In genomic region chr10:132738454-132739224, GRCh38 we compare ENCODE assay signal across 18 cellular contexts. TPM values are rescaled to one million over a fixed set of nuclear protein-coding genes. Genes with fewer than 3 reads are reported as not detected.
DNase-seq lines count a peak whose midpoint lies in the region; ATAC-seq, FAIRE-seq and TF ChIP-seq lines count a peak whose summit lies in the region.
"Had no signal": no experiment of that assay in that cellular context is flagged by ENCODE, and none has a peak within 500 bp of the region (broad histone marks: within the 10 kb centered on the region; RNA-seq: fewer than 3 reads in every experiment).

No MANE protein-coding gene starts in this region.

- H3K27ac Mint-ChIP-seq in activated CD8-positive, alpha-beta T cell treated with anti-CD3 and anti-CD28 coated beads for 36 hours, result no peak overlapping the region
- H3K27ac Mint-ChIP-seq: CD4-positive, CD25-positive, alpha-beta regulatory T cell had no signal

- H3K9me3 Mint-ChIP-seq in activated CD8-positive, alpha-beta T cell treated with anti-CD3 and anti-CD28 coated beads for 36 hours, result no peaks in the 10 kb centered on the region
- H3K9me3 Mint-ChIP-seq: CD4-positive, CD25-positive, alpha-beta regulatory T cell had no signal

- intact Hi-C loops in heart left ventricle (cut with DNase I), result no loop called here
- intact Hi-C loops in right cardiac atrium (cut with DNase I), result no loop called here
- intact Hi-C loops in left ventricle myocardium inferior (cut with micrococcal nuclease), result no loop called here
- intact Hi-C loops in stomach (cut with DNase I; ENCODE audit: low total_unique reads), result no loop called here
- intact Hi-C loops in activated CD8-positive, alpha-beta T cell treated with anti-CD3 and anti-CD28 coated beads for 36 hours (cut with micrococcal nuclease), result no loop called here

- H3K27ac ChIP-seq in heart left ventricle (peak overlapping the region in 5 of 12 donors; percentile 1 to 55 (median 17)), right cardiac atrium (ENCODE audit: low read length) (no peak overlapping the region), left ventricle myocardium inferior (replicated peaks) (peak overlapping the region; percentile 55), stomach (no peak overlapping the region)

- no peak overlapping the region for H3K4me3 Mint-ChIP-seq in activated CD8-positive, alpha-beta T cell treated with anti-CD3 and anti-CD28 coated beads for 36 hours
- H3K4me3 Mint-ChIP-seq: CD4-positive, CD25-positive, alpha-beta regulatory T cell had no signal

- H3K36me3 ChIP-seq in heart left ventricle, result peaks cover 0 to 35% (median 6%) of the 10 kb centered on the region in 9 donors
- peaks cover 9% of the 10 kb centered on the region for H3K36me3 ChIP-seq in left ventricle myocardium inferior
- peaks cover 4 to 71% (median 58%) of the 10 kb centered on the region in 4 donors for H3K36me3 ChIP-seq in stomach

- POLR2A ChIA-PET in activated CD8-positive, alpha-beta T cell treated with anti-CD3 and anti-CD28 coated beads for 36 hours (lab: Charles Lee), result no interaction called here

- no peak for TF ChIP-seq EP300 in stomach (IDR thresholded peaks at IDR 0.05)

- no peak for TF ChIP-seq POLR2A in heart left ventricle (IDR thresholded peaks at IDR 0.05)
- no peak for TF ChIP-seq POLR2A in stomach (IDR thresholded peaks at IDR 0.05)

- WGBS in heart left ventricle, 4 donors, result 82 to 92% (median 92%) methylated on average over 23 to 25 of the region's 25 CpGs
- 91% methylated on average over 25 of the region's 25 CpGs for WGBS in right cardiac atrium
- WGBS in stomach, 5 donors, result 88 to 95% (median 94%) methylated on average over 17 to 25 of the region's 25 CpGs

- H3K4me3 ChIP-seq in heart left ventricle (no peak overlapping the region), right cardiac atrium (ENCODE audit: low read length) (no peak overlapping the region), left ventricle myocardium inferior (no peak overlapping the region), stomach (no peak overlapping the region)

- TF ChIP-seq CTCF in heart left ventricle (IDR thresholded peaks at IDR 0.05), result no peak
- no peak for TF ChIP-seq CTCF in left ventricle myocardium inferior (IDR thresholded peaks at IDR 0.05; ENCODE audit: borderline replicate concordance)
- no peak for TF ChIP-seq CTCF in stomach (IDR thresholded peaks at IDR 0.05)
- TF ChIP-seq CTCF in activated CD8-positive, alpha-beta T cell treated with anti-CD3 and anti-CD28 coated beads for 36 hours (IDR thresholded peaks at IDR 0.05), result no peak

- CTCF ChIA-PET in activated CD8-positive, alpha-beta T cell treated with anti-CD3 and anti-CD28 coated beads for 36 hours (lab: Charles Lee), result no interaction called here

- H3K4me1 ChIP-seq in heart left ventricle (peaks cover 0 to 11% (median 6%) of the 10 kb centered on the region in 12 donors), right cardiac atrium (ENCODE audit: control insufficient read depth, insufficient read depth, low read length) (no peaks in the 10 kb centered on the region), left ventricle myocardium inferior (peaks cover 20% of the 10 kb centered on the region), stomach (no peaks in the 10 kb centered on the region)

- H3K27me3 ChIP-seq in heart left ventricle (no peaks in the 10 kb centered on the region), right cardiac atrium (ENCODE audit: control insufficient read depth, insufficient read depth) (no peaks in the 10 kb centered on the region), left ventricle myocardium inferior (ENCODE audit: low read depth) (no peaks in the 10 kb centered on the region), stomach (no peaks in the 10 kb centered on the region)

- H3K9me3 ChIP-seq in heart left ventricle (no peaks in the 10 kb centered on the region), right cardiac atrium (ENCODE audit: control insufficient read depth, low read length) (no peaks in the 10 kb centered on the region), left ventricle myocardium inferior (replicated peaks) (no peaks in the 10 kb centered on the region), stomach (no peaks in the 10 kb centered on the region)

- FAIRE-seq in RCC 7860 (lab: Jason Lieb, UNC), result no peak
- FAIRE-seq: G401.6, GM12891, HTR-8/SVneo had no signal

- no peaks in the 10 kb centered on the region for H3K36me3 Mint-ChIP-seq in activated CD8-positive, alpha-beta T cell treated with anti-CD3 and anti-CD28 coated beads for 36 hours (ENCODE audit: low read depth)
- H3K36me3 Mint-ChIP-seq: CD4-positive, CD25-positive, alpha-beta regulatory T cell had no signal

- peak; percentile 8 to 60 (median 40) for ATAC-seq in heart left ventricle
- no peak for ATAC-seq in right cardiac atrium
- no peak for ATAC-seq in GM21390 (IDR thresholded peaks at IDR 0.05; ENCODE audit: unreplicated experiment)
- ATAC-seq in activated CD8-positive, alpha-beta T cell treated with anti-CD3 and anti-CD28 coated beads for 36 hours, result no peak

- H3K4me1 Mint-ChIP-seq in activated CD8-positive, alpha-beta T cell treated with anti-CD3 and anti-CD28 coated beads for 36 hours (ENCODE audit: low read depth), result no peaks in the 10 kb centered on the region
- H3K4me1 Mint-ChIP-seq: CD4-positive, CD25-positive, alpha-beta regulatory T cell had no signal

- DNase-seq in heart left ventricle (peak in 1 of 5 donors; percentile 39), right cardiac atrium (no peak), left ventricle myocardium inferior (no peak), nucleus accumbens (lab: John Stamatoyannopoulos, UW) (peak; percentile 20 to 93 (median 82)), stomach (no peak), RCC 7860 (ENCODE audit: low spot score) (no peak)
- no peak for DNase-seq in activated CD8-positive, alpha-beta T cell treated with anti-CD3 and anti-CD28 coated beads for 36 hours
- DNase-seq: Calu3; CD4-positive, CD25-positive, alpha-beta regulatory T cell; DMS79; HCEC 1CT; NCI-H1436 treated with DMSO at 0.1 percent for 48 hours; NCI-H2081 had no signal

- no peaks in the 10 kb centered on the region for H3K27me3 Mint-ChIP-seq in activated CD8-positive, alpha-beta T cell treated with anti-CD3 and anti-CD28 coated beads for 36 hours
- H3K27me3 Mint-ChIP-seq: CD4-positive, CD25-positive, alpha-beta regulatory T cell had no signal

RNA-seq across cellular contexts. Expression of gene NKX6-2, which starts 47.3 kb away (rescaled TPM):
- not detected for total RNA-seq in heart left ventricle
- under 1 TPM; 0.03 to 0.27 TPM for polyA plus RNA-seq in heart left ventricle
- total RNA-seq in right cardiac atrium, result not detected
- polyA plus RNA-seq in right cardiac atrium, result 0.32 TPM
- total RNA-seq in left ventricle myocardium inferior, result not detected
- 10 to 100 TPM in 2 of 5 donors, 1 to 10 TPM in 1, not detected in 2; 9.0 to 75.8 (median 11.1) TPM for total RNA-seq in stomach
- 10 to 100 TPM in 1 of 3 donors, 1 to 10 TPM in 1, under 1 TPM in 1; 0.65 to 29.0 (median 1.3) TPM for polyA plus RNA-seq in stomach
- total RNA-seq in activated CD8-positive, alpha-beta T cell treated with anti-CD3 and anti-CD28 coated beads for 36 hours, result not detected
- total RNA-seq: A172; Calu3; CD4-positive, CD25-positive, alpha-beta regulatory T cell had no signal

Comparison
In these comparisons a context has a peak if more than half of its experiments do, and no peak if none do; other contexts are left out.
1. ATAC-seq: peak in heart left ventricle (4 of 4); none in right cardiac atrium (0 of 2), GM21390 (single experiment) and activated CD8-positive, alpha-beta T cell treated with anti-CD3 and anti-CD28 coated beads for 36 hours (single experiment).
2. DNase-seq: peak in nucleus accumbens (56 of 56); none in right cardiac atrium (0 of 3), left ventricle myocardium inferior (single experiment), stomach (single experiment), RCC 7860 (single experiment) and activated CD8-positive, alpha-beta T cell treated with anti-CD3 and anti-CD28 coated beads for 36 hours (single experiment).